Comparison of ENCODE assay signal across 15 cellular contexts in the genomic region with DNA sequence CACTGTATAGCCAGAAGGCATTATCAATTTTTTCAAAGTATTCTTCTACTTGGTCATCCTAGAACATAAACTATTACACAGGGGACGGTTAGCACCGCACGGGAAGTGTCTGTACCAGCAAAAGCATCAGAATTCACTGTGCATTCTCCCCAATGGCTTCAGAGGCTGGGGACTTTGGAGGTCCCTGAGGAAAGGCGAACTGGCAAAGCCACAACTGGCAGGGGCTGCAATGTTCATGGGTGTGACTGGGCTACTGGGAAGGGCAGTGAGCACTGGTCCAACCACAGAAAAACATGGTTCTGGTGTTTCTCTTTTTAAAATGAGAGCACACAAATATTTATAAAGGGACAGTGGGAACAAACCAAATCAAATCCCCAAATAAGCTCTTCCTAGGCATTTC.
"Had no signal": no experiment of that assay in that cellular context is flagged by ENCODE, and none has a peak within 500 bp of the region (broad histone marks: within the 10 kb centered on the region; RNA-seq: fewer than 3 reads in every experiment).

No MANE protein-coding gene starts in this region.

- H3K9me3 Mint-ChIP-seq: type B pancreatic cell had no signal

- H3K27me3 Mint-ChIP-seq: naive thymus-derived CD4-positive, alpha-beta T cell; type B pancreatic cell had no signal

- H3K27ac Mint-ChIP-seq: naive thymus-derived CD4-positive, alpha-beta T cell had no signal

- H3K4me3 Mint-ChIP-seq: naive thymus-derived CD4-positive, alpha-beta T cell; type B pancreatic cell had no signal

- DNase-seq: dermis blood vessel endothelial cell; erythroblast; foreskin melanocyte; heart left ventricle; hippocampal formation; mammary epithelial cell; naive thymus-derived CD4-positive, alpha-beta T cell; ovary; small intestine; stimulated activated CD4-positive, alpha-beta T cell treated with anti-CD3 and anti-CD28 coated beads, Interleukin-12 subunit alpha, Interleukin-12 subunit beta, amount 100 ng/mL, for 4 hours; stimulated activated naive CD4-positive, alpha-beta T cell; thyroid gland had no signal

- H3K27ac ChIP-seq: heart left ventricle, ovary, right atrium auricular region, suprapubic skin, thyroid gland had no signal

- H3K4me1 ChIP-seq: right atrium auricular region, suprapubic skin, thyroid gland had no signal

- H3K4me3 ChIP-seq: heart left ventricle, ovary, right atrium auricular region, suprapubic skin, thyroid gland had no signal

- ATAC-seq: heart left ventricle; naive thymus-derived CD4-positive, alpha-beta T cell had no signal

- H3K27me3 ChIP-seq: heart left ventricle, ovary, right atrium auricular region, suprapubic skin, thyroid gland had no signal

- H3K9me3 ChIP-seq: ovary, suprapubic skin, thyroid gland had no signal
